ENCODE assay signal across 17 cellular contexts in genomic region chr13:33798023-33798422, GRCh38. TPM values are rescaled to one million over a fixed set of nuclear protein-coding genes. Genes with fewer than 3 reads are reported as not detected.
A peak's percentile ranks its signal among the peaks of the same experiment; 100 is the strongest.
DNase-seq lines count a peak whose midpoint lies in the region; ATAC-seq and TF ChIP-seq lines count a peak whose summit lies in the region.
"Had no signal": no experiment of that assay in that cellular context is flagged by ENCODE, and none has a peak within 500 bp of the region (broad histone marks: within the 10 kb centered on the region; RNA-seq: fewer than 3 reads in every experiment).

No MANE protein-coding gene starts in this region.

- H3K14ac ChIP-seq in mesenchymal stem cell (ENCODE audit: low read length in 2 of 2) = no peak overlapping the region

- H3K9me3 Mint-ChIP-seq in natural killer cell treated with Interleukin-12 subunit alpha and Interleukin-12 subunit beta and Interleukin-15 and Interleukin-18, amount 100 ng/mL, for 72 hours = peaks cover 3% of the 10 kb centered on the region
- H3K9me3 Mint-ChIP-seq: activated naive CD4-positive, alpha-beta T cell treated with anti-CD3 and anti-CD28 coated beads, Interleukin-2, amount 50 U/mL, for 72 hours; activated T-cell treated with anti-CD3 and anti-CD28 coated beads, Interleukin-2, amount 50 U/mL, for 4 hours; GM23338; stimulated activated naive B cell treated with anti-CD40 and anti-IgM and Interleukin-4, amounts not matched to agents 10 μg/mL and 1 μg/mL and 100 μg/mL, for 72 hours had no signal

- 89% methylated on average over 2 of the region's 3 CpGs for WGBS in mesenchymal stem cell
- WGBS in aorta, 2 donors = 20 to 22% methylated on average over 3 of the region's 3 CpGs

- no peaks in the 10 kb centered on the region for H3K27me3 ChIP-seq in breast epithelium
- no peaks in the 10 kb centered on the region for H3K27me3 ChIP-seq in mesenchymal stem cell (ENCODE audit: control insufficient read depth in 1 of 2, insufficient read depth in 1 of 2, low read length in 2 of 2)
- no peaks in the 10 kb centered on the region for H3K27me3 ChIP-seq in aorta (ENCODE audit: control insufficient read depth in 1 of 2, insufficient read depth in 2 of 2, low read length in 1 of 2)
- H3K27me3 ChIP-seq: pancreas had no signal

- no peaks in the 10 kb centered on the region for H3K79me1 ChIP-seq in mesenchymal stem cell (replicated peaks; ENCODE audit: low read length, poor library complexity, severe bottlenecking)

- H2BK15ac ChIP-seq in mesenchymal stem cell (ENCODE audit: low read depth, poor library complexity, severe bottlenecking) = no peak overlapping the region

- H3K36me3 ChIP-seq in breast epithelium (no peaks in the 10 kb centered on the region), mesenchymal stem cell (ENCODE audit: control insufficient read depth in 1 of 2, insufficient read depth in 2 of 2, low read depth in 1 of 2, low read length in 2 of 2) (no peaks in the 10 kb centered on the region), aorta (ENCODE audit: control insufficient read depth in 1 of 2, insufficient read depth in 2 of 2, low read length in 1 of 2) (no peaks in the 10 kb centered on the region)
- H3K36me3 ChIP-seq: pancreas had no signal

- no peak overlapping the region for H3K18ac ChIP-seq in mesenchymal stem cell (ENCODE audit: low read depth in 1 of 2, low read length in 2 of 2)

- H2BK120ac ChIP-seq in mesenchymal stem cell (ENCODE audit: low read depth, low read length) = no peak overlapping the region

- H3K4me2 ChIP-seq in mesenchymal stem cell (ENCODE audit: low read length, poor library complexity, severe bottlenecking) = no peak overlapping the region
- H3K4me2 ChIP-seq: GM23338 had no signal

- no peak overlapping the region for H4K91ac ChIP-seq in mesenchymal stem cell (ENCODE audit: low read length)

- H2BK12ac ChIP-seq in mesenchymal stem cell (ENCODE audit: low read length in 2 of 2) = no peak overlapping the region

- H3K9me3 ChIP-seq in breast epithelium (no peaks in the 10 kb centered on the region), mesenchymal stem cell (ENCODE audit: control insufficient read depth, low read length) (no peaks in the 10 kb centered on the region), aorta (ENCODE audit: control insufficient read depth, low read length) (no peaks in the 10 kb centered on the region)
- H3K9me3 ChIP-seq: pancreas had no signal

- DNase-seq in Right ventricle myocardium inferior (ENCODE audit: missing footprints) (no peak), cardiac septum (ENCODE audit: low spot score) (no peak), breast epithelium (ENCODE audit: low spot score in 2 of 2) (no peak), mesenchymal stem cell (no peak), aorta (no peak), NCI-H82 treated with DMSO at 0.1 percent for 48 hours (lab: John Stamatoyannopoulos, UW; ENCODE audit: unreplicated experiment) (no peak)
- no peak for DNase-seq in natural killer cell treated with Interleukin-12 subunit alpha and Interleukin-12 subunit beta and Interleukin-15 and Interleukin-18, amount 100 ng/mL, for 72 hours (ENCODE audit: low spot score)
- DNase-seq: activated CD4-positive, alpha-beta T cell treated with anti-CD3 and anti-CD28 coated beads, Interleukin-2, amount 50 U/mL, for 4 hours; activated T-cell treated with anti-CD3 and anti-CD28 coated beads, Interleukin-2, amount 50 U/mL, for 4 hours; CD4-positive, alpha-beta memory T cell; effector CD8-positive, alpha-beta T cell; NCI-H510A; pancreas; stimulated activated naive B cell treated with anti-CD40 and anti-IgM and Interleukin-4, amounts not matched to agents 10 μg/mL and 1 μg/mL and 100 μg/mL, for 72 hours had no signal

- ATAC-seq in Right ventricle myocardium inferior = peak; percentile 47
- ATAC-seq in aorta (ENCODE audit: low FRiP score) = peak; percentile 9
- ATAC-seq in natural killer cell treated with Interleukin-12 subunit alpha and Interleukin-12 subunit beta and Interleukin-15 and Interleukin-18, amount 100 ng/mL, for 72 hours = no peak
- ATAC-seq in HG02870 (IDR thresholded peaks at IDR 0.05; ENCODE audit: unreplicated experiment) = no peak
- ATAC-seq: activated naive CD4-positive, alpha-beta T cell treated with anti-CD3 and anti-CD28 coated beads, Interleukin-2, amount 50 U/mL, for 72 hours; activated T-cell treated with anti-CD3 and anti-CD28 coated beads, Interleukin-2, amount 50 U/mL, for 4 hours; GM23338; stimulated activated naive B cell treated with anti-CD40 and anti-IgM and Interleukin-4, amounts not matched to agents 10 μg/mL and 1 μg/mL and 100 μg/mL, for 72 hours had no signal

- H3K4ac ChIP-seq in mesenchymal stem cell (ENCODE audit: low read depth in 1 of 2, low read length in 2 of 2) = no peak overlapping the region

- H4K8ac ChIP-seq in mesenchymal stem cell (ENCODE audit: low read length) = no peak overlapping the region

- H3K4me3 ChIP-seq in breast epithelium (peak overlapping the region in 2 of 3 donors; percentile 39 to 57), mesenchymal stem cell (ENCODE audit: insufficient read depth in 1 of 2, low read depth in 1 of 2, low read length in 2 of 2) (peak overlapping the region in 1 of 2 experiments; percentile 75), aorta (ENCODE audit: low read length in 2 of 2) (peak overlapping the region in 1 of 2 donors; percentile 59)
- H3K4me3 ChIP-seq: GM23338, pancreas had no signal

- no peak for TF ChIP-seq CTCF in breast epithelium (IDR thresholded peaks at IDR 0.05)

- no peak overlapping the region for H3K27ac Mint-ChIP-seq in natural killer cell treated with Interleukin-12 subunit alpha and Interleukin-12 subunit beta and Interleukin-15 and Interleukin-18, amount 100 ng/mL, for 72 hours
- H3K27ac Mint-ChIP-seq: activated naive CD4-positive, alpha-beta T cell treated with anti-CD3 and anti-CD28 coated beads, Interleukin-2, amount 50 U/mL, for 72 hours; CD4-positive, alpha-beta memory T cell; GM23338; stimulated activated naive B cell treated with anti-CD40 and anti-IgM and Interleukin-4, amounts not matched to agents 10 μg/mL and 1 μg/mL and 100 μg/mL, for 72 hours had no signal

- intact Hi-C loops in Right ventricle myocardium inferior (cut with DNase I) (no loop called here), cardiac septum (cut with DNase I) (no loop called here), breast epithelium (cut with DNase I; ENCODE audit: low total_unique reads) (no loop called here), aorta (cut with DNase I) (no loop called here)

- no peaks in the 10 kb centered on the region for H3K4me1 Mint-ChIP-seq in natural killer cell treated with Interleukin-12 subunit alpha and Interleukin-12 subunit beta and Interleukin-15 and Interleukin-18, amount 100 ng/mL, for 72 hours (ENCODE audit: low read depth in 2 of 2)
- H3K4me1 Mint-ChIP-seq: CD4-positive, alpha-beta memory T cell had no signal

- no peak overlapping the region for H3K4me3 Mint-ChIP-seq in natural killer cell treated with Interleukin-12 subunit alpha and Interleukin-12 subunit beta and Interleukin-15 and Interleukin-18, amount 100 ng/mL, for 72 hours
- H3K4me3 Mint-ChIP-seq: activated T-cell treated with anti-CD3 and anti-CD28 coated beads, Interleukin-2, amount 50 U/mL, for 4 hours; CD4-positive, alpha-beta memory T cell; GM23338; stimulated activated naive B cell treated with anti-CD40 and anti-IgM and Interleukin-4, amounts not matched to agents 10 μg/mL and 1 μg/mL and 100 μg/mL, for 72 hours had no signal

- no peak overlapping the region for H3K23ac ChIP-seq in mesenchymal stem cell (ENCODE audit: low read length in 2 of 2)

- TF ChIP-seq POLR2A in breast epithelium (IDR thresholded peaks at IDR 0.05) = no peak

- H3K4me1 ChIP-seq in breast epithelium (no peaks in the 10 kb centered on the region), mesenchymal stem cell (ENCODE audit: control insufficient read depth, insufficient read depth, low read depth, low read length) (no peaks in the 10 kb centered on the region), aorta (ENCODE audit: control insufficient read depth in 1 of 2, insufficient read depth in 2 of 2, low read length in 2 of 2) (peaks cover 0 to 3% of the 10 kb centered on the region in 2 donors)
- H3K4me1 ChIP-seq: pancreas had no signal

- H2AFZ ChIP-seq in mesenchymal stem cell (ENCODE audit: low read depth, low read length) = no peak overlapping the region

- peak overlapping the region; percentile 53 to 79 for H3K27ac ChIP-seq in breast epithelium
- no peak overlapping the region for H3K27ac ChIP-seq in mesenchymal stem cell (ENCODE audit: low read length, poor library complexity, severe bottlenecking)
- no peak overlapping the region for H3K27ac ChIP-seq in aorta (ENCODE audit: low read depth in 1 of 2, low read length in 2 of 2)

- H3K27me3 Mint-ChIP-seq in natural killer cell treated with Interleukin-12 subunit alpha and Interleukin-12 subunit beta and Interleukin-15 and Interleukin-18, amount 100 ng/mL, for 72 hours = peaks cover 12 to 21% of the 10 kb centered on the region in 2 donors
- H3K27me3 Mint-ChIP-seq: stimulated activated naive B cell treated with anti-CD40 and anti-IgM and Interleukin-4, amounts not matched to agents 10 μg/mL and 1 μg/mL and 100 μg/mL, for 72 hours had no signal

- H3K36me3 Mint-ChIP-seq in natural killer cell treated with Interleukin-12 subunit alpha and Interleukin-12 subunit beta and Interleukin-15 and Interleukin-18, amount 100 ng/mL, for 72 hours = no peaks in the 10 kb centered on the region
- H3K36me3 Mint-ChIP-seq: activated naive CD4-positive, alpha-beta T cell treated with anti-CD3 and anti-CD28 coated beads, Interleukin-2, amount 50 U/mL, for 72 hours; CD4-positive, alpha-beta memory T cell; stimulated activated naive B cell treated with anti-CD40 and anti-IgM and Interleukin-4, amounts not matched to agents 10 μg/mL and 1 μg/mL and 100 μg/mL, for 72 hours had no signal

- no peak overlapping the region for H2AK5ac ChIP-seq in mesenchymal stem cell (ENCODE audit: low read length, severe bottlenecking)

- H2BK5ac ChIP-seq in mesenchymal stem cell (ENCODE audit: low read depth, low read length, poor library complexity, severe bottlenecking) = no peak overlapping the region

- peak overlapping the region; percentile 83 for H3K9ac ChIP-seq in mesenchymal stem cell (ENCODE audit: low read length)

RNA-seq across cellular contexts. Expression of gene RFC3, which starts 19.9 kb away (rescaled TPM):
- total RNA-seq in Right ventricle myocardium inferior (5.0 TPM), cardiac septum (5.0 TPM), breast epithelium (10 to 100 TPM in 2 of 3 donors, 1 to 10 TPM in 1; 9.8 to 19.8 (median 10.7) TPM), aorta (1 to 10 TPM; 5.7 to 8.3 TPM)
- polyA plus RNA-seq in mesenchymal stem cell (2013, experiment 1 of 2) = 4.6 TPM
- 4.7 TPM for polyA plus RNA-seq in mesenchymal stem cell (2013, experiment 2 of 2)
- polyA plus RNA-seq in aorta = 1 to 10 TPM; 4.4 to 4.9 TPM
- 10 to 100 TPM; 24.7 to 52.8 TPM for total RNA-seq in natural killer cell treated with Interleukin-12 subunit alpha and Interleukin-12 subunit beta and Interleukin-15 and Interleukin-18, amount 100 ng/mL, for 72 hours

Comparison
In these comparisons a context has a peak if more than half of its experiments do, and no peak if none do; other contexts are left out.
1. ATAC-seq: peak in Right ventricle myocardium inferior (single experiment) and aorta (single experiment); none in natural killer cell treated with Interleukin-12 subunit alpha and Interleukin-12 subunit beta and Interleukin-15 and Interleukin-18, amount 100 ng/mL, for 72 hours (0 of 2) and HG02870 (single experiment).
2. H3K27ac ChIP-seq: peak in breast epithelium (2 of 2); none in mesenchymal stem cell (single experiment) and aorta (0 of 2).